ENCODE assay signal across 8 cellular contexts in genomic region chr7:25179771-25180591, GRCh38. TPM values are rescaled to one million over a fixed set of nuclear protein-coding genes. Genes with fewer than 3 reads are reported as not detected.
A peak's percentile ranks its signal among the peaks of the same experiment; 100 is the strongest.
DNase-seq lines count a peak whose midpoint lies in the region; ATAC-seq, FAIRE-seq and TF ChIP-seq lines count a peak whose summit lies in the region.

No MANE protein-coding gene starts in this region.

- POLR2A ChIA-PET in SK-N-SH (lab: Yijun Ruan, JAX): interaction anchor here (0.6 to 1.1 kb wide), 4 partner anchors 22 to 952 kb away, joined by 3 to 8 read pairs (median 3); partner anchors contain the start of gene CYCS

- TF ChIP-seq CTCF in GM12872 (IDR thresholded peaks at IDR 0.05; ENCODE audit: insufficient read depth, low read depth, low read length): peak; percentile 69
- peak; percentile 90 for TF ChIP-seq CTCF in SK-N-SH (IDR thresholded peaks at IDR 0.05)
- TF ChIP-seq CTCF in pancreas (IDR thresholded peaks at IDR 0.05): peak; percentile 72 to 95 (median 88)
- TF ChIP-seq CTCF in thyroid gland (IDR thresholded peaks at IDR 0.05): peak; percentile 48 to 96 (median 73)

- no peaks in the 10 kb centered on the region for H4K20me1 ChIP-seq in SK-N-SH (ENCODE audit: insufficient read depth)

- peak overlapping the region; percentile 90 for H2AFZ ChIP-seq in SK-N-SH (ENCODE audit: low read depth)

- CTCF ChIA-PET in SK-N-SH (lab: Yijun Ruan, JAX): interaction anchor here (0.6 to 2.3 kb wide), 31 partner anchors 9 to 716 kb away, joined by 3 to 17 read pairs (median 4); no protein-coding TSS in a partner anchor

- H3K27me3 ChIP-seq in SK-N-SH (ENCODE audit: insufficient read depth) (no peaks in the 10 kb centered on the region), pancreas (no peaks in the 10 kb centered on the region), thyroid gland (no peaks in the 10 kb centered on the region)

- H3K27ac ChIP-seq in SK-N-SH (ENCODE audit: low read depth in 2 of 2, low read length in 1 of 2) (peak overlapping the region in 1 of 2 experiments; percentile 67; a peak in 1 of 4 replicates), pancreas (peak overlapping the region; percentile 54 to 87 (median 78)), thyroid gland (peak overlapping the region; percentile 58 to 90 (median 72))

- peak in 1 of 2 donors; percentile 70 for TF ChIP-seq POLR2A in thyroid gland (IDR thresholded peaks at IDR 0.05)

- H3K9me3 Mint-ChIP-seq in activated naive CD4-positive, alpha-beta T cell treated with anti-CD3 and anti-CD28 coated beads, Interleukin-2, amount 50 U/mL, for 72 hours: peaks cover 0 to 5% of the 10 kb centered on the region in 2 donors

- peak; percentile 88 for DNase-seq in NCI-H1092 (lab: John Stamatoyannopoulos, UW)
- peak; percentile 100 for DNase-seq in SK-N-SH
- peak; percentile 91 to 100 for DNase-seq in activated naive CD4-positive, alpha-beta T cell treated with anti-CD3 and anti-CD28 coated beads, Interleukin-2, amount 50 U/mL, for 72 hours (ENCODE audit: low spot score in 2 of 2)
- DNase-seq in Right ventricle myocardium inferior (ENCODE audit: missing footprints): peak; percentile 96
- DNase-seq in pancreas: peak; percentile 88 to 99 (median 96)
- peak; percentile 90 to 94 for DNase-seq in thyroid gland

- H3K79me2 ChIP-seq in SK-N-SH (ENCODE audit: insufficient read depth): no peaks in the 10 kb centered on the region

- intact Hi-C loops in Right ventricle myocardium inferior (cut with DNase I): no loop called here
- intact Hi-C loops in pancreas (cut with DNase I): no loop called here
- intact Hi-C loops in thyroid gland (cut with DNase I): no loop called here

- H3K9me3 ChIP-seq in SK-N-SH (no peaks in the 10 kb centered on the region), pancreas (no peaks in the 10 kb centered on the region), thyroid gland (no peaks in the 10 kb centered on the region)

- H3K4me2 ChIP-seq in SK-N-SH: peak overlapping the region; percentile 80

- H3K36me3 ChIP-seq in SK-N-SH (replicated peaks in 1 of 2; ENCODE audit: control insufficient read depth in 1 of 2, insufficient read depth in 2 of 2, low read length in 1 of 2) (no peaks in the 10 kb centered on the region), pancreas (no peaks in the 10 kb centered on the region), thyroid gland (no peaks in the 10 kb centered on the region)

- TF ChIP-seq EP300 in SK-N-SH (IDR thresholded peaks at IDR 0.05; ENCODE audit: borderline replicate concordance in 1 of 2, low read depth in 1 of 2, low read length in 1 of 2): no peak; a peak in 1 of 4 replicates

- H3K4me1 ChIP-seq in SK-N-SH (ENCODE audit: control insufficient read depth in 1 of 2, insufficient read depth in 2 of 2, low read depth in 1 of 2, low read length in 1 of 2): peaks cover 0 to 10% of the 10 kb centered on the region in 2 experiments; a peak in 2 of 4 replicates
- H3K4me1 ChIP-seq in pancreas: no peaks in the 10 kb centered on the region
- H3K4me1 ChIP-seq in thyroid gland: no peaks in the 10 kb centered on the region

- ATAC-seq in HG02623 (IDR thresholded peaks at IDR 0.05; ENCODE audit: unreplicated experiment): peak; percentile 95
- peak; percentile 93 to 96 for ATAC-seq in activated naive CD4-positive, alpha-beta T cell treated with anti-CD3 and anti-CD28 coated beads, Interleukin-2, amount 50 U/mL, for 72 hours
- ATAC-seq in Right ventricle myocardium inferior: peak; percentile 99
- ATAC-seq in pancreas: peak; percentile 96 to 99 (median 97)

- H3K36me3 Mint-ChIP-seq in activated naive CD4-positive, alpha-beta T cell treated with anti-CD3 and anti-CD28 coated beads, Interleukin-2, amount 50 U/mL, for 72 hours: no peaks in the 10 kb centered on the region

- no peaks in the 10 kb centered on the region for H3F3A ChIP-seq in SK-N-SH (replicated peaks; ENCODE audit: insufficient read depth)

- H3K9ac ChIP-seq in SK-N-SH: peak overlapping the region; percentile 52

- peak; percentile 13; the same call in 1 of the 2 replicates for TF ChIP-seq RAD21 in SK-N-SH (IDR thresholded peaks at IDR 0.05; ENCODE audit: low read length)

- 2% methylated on average over 40 of the region's 74 CpGs for WGBS in SK-N-SH (ENCODE audit: low lambda C conversion rate)
- 0 to 1% methylated on average over 55 to 74 of the region's 74 CpGs for WGBS in pancreas, 2 donors
- WGBS in thyroid gland, 2 donors: 1% methylated on average over 28 to 32 of the region's 74 CpGs

- no peaks in the 10 kb centered on the region for H3K9me2 ChIP-seq in SK-N-SH

- FAIRE-seq in pancreas (lab: Jason Lieb, UNC): no peak

- H3K4me3 ChIP-seq in SK-N-SH (ENCODE audit: low read depth in 2 of 2, low read length in 1 of 2) (peak overlapping the region; percentile 67), pancreas (peak overlapping the region; percentile 57 to 76 (median 66)), thyroid gland (replicated peaks in 1 of 3) (peak overlapping the region; percentile 5 to 74 (median 73))

- H3K27ac Mint-ChIP-seq in activated naive CD4-positive, alpha-beta T cell treated with anti-CD3 and anti-CD28 coated beads, Interleukin-2, amount 50 U/mL, for 72 hours: peak overlapping the region; percentile 61 to 89

TF ChIP-seq in SK-N-SH, 30 proteins besides CTCF, POLR2A, EP300 and RAD21 (continues in another document):
- peak; percentile 47; the same call in 1 of the 2 replicates for TF ChIP-seq MXI1 (IDR thresholded peaks at IDR 0.05; ENCODE audit: low read depth, low read length)
- TF ChIP-seq RFX5 (IDR thresholded peaks at IDR 0.05; ENCODE audit: low read length): no peak
- TF ChIP-seq FOXJ3 (CRISPR knock-in tag; IDR thresholded peaks at IDR 0.05): no peak
- TF ChIP-seq NRF1 (IDR thresholded peaks at IDR 0.05; ENCODE audit: low read depth, low read length): no peak
- no peak for TF ChIP-seq USF2 (IDR thresholded peaks at IDR 0.05; ENCODE audit: borderline replicate concordance, low read depth, low read length)
- no peak; the same call in 1 of the 2 replicates for TF ChIP-seq SIN3A (IDR thresholded peaks at IDR 0.05; ENCODE audit: borderline replicate concordance, low read depth, low read length)
- no peak for TF ChIP-seq JUND (IDR thresholded peaks at IDR 0.05)
- peak; percentile 40 for TF ChIP-seq CHD2 (IDR thresholded peaks at IDR 0.05; ENCODE audit: low read length, partially characterized antibody)
- no peak for TF ChIP-seq GATA2 (CRISPR knock-in tag; IDR thresholded peaks at IDR 0.05)
- peak; percentile 54 for TF ChIP-seq GABPA (IDR thresholded peaks at IDR 0.05; ENCODE audit: low read depth)
- peak; percentile 60; the same call in 1 of the 2 replicates for TF ChIP-seq YY1 (IDR thresholded peaks at IDR 0.05; ENCODE audit: low read depth)
- no peak for TF ChIP-seq RXRA (IDR thresholded peaks at IDR 0.05; ENCODE audit: borderline replicate concordance, low read depth)
- peak; percentile 85 for TF ChIP-seq POLR2AphosphoS5 (IDR thresholded peaks at IDR 0.05; ENCODE audit: low read depth, low read length)
- TF ChIP-seq EZH2phosphoT487 (IDR thresholded peaks at IDR 0.05; ENCODE audit: borderline replicate concordance, low read depth): no peak
- TF ChIP-seq IRF3 (IDR thresholded peaks at IDR 0.05; ENCODE audit: low read depth, low read length): no peak
- no peak for TF ChIP-seq FOSL2 (IDR thresholded peaks at IDR 0.05; ENCODE audit: borderline replicate concordance, low read depth)
- 0 out of 2 replicates have a peak, but pooled peaks have one; percentile 41 for TF ChIP-seq MAX (IDR thresholded peaks at IDR 0.05; ENCODE audit: low read depth)
- peak; percentile 20 for TF ChIP-seq NFIC (IDR thresholded peaks at IDR 0.05; ENCODE audit: borderline replicate concordance)

RNA-seq across cellular contexts. Expression of gene NPVF, which starts 48.3 kb away (rescaled TPM):
- polyA plus RNA-seq in SK-N-SH (2012; rRNA removed): not detected in 2 replicates
- not detected in 2 replicates for polyA plus RNA-seq in SK-N-SH (2012; cell fraction: cytosol; rRNA removed)
- not detected in 2 replicates for polyA plus RNA-seq in SK-N-SH (2012; cell fraction: nucleus; rRNA removed)
- not detected for total RNA-seq in activated naive CD4-positive, alpha-beta T cell treated with anti-CD3 and anti-CD28 coated beads, Interleukin-2, amount 50 U/mL, for 72 hours
- total RNA-seq in Right ventricle myocardium inferior: not detected
- not detected for total RNA-seq in pancreas
- not detected for polyA plus RNA-seq in pancreas
- total RNA-seq in thyroid gland: not detected

RNA-seq across cellular contexts. Expression of gene CYCS, which starts 54.9 kb away (rescaled TPM):
- polyA plus RNA-seq in SK-N-SH (2012; rRNA removed): 22.9 and 23.8 TPM in 2 replicates
- polyA plus RNA-seq in SK-N-SH (2012; cell fraction: cytosol; rRNA removed): 39.2 and 65.4 TPM in 2 replicates
- polyA plus RNA-seq in SK-N-SH (2012; cell fraction: nucleus; rRNA removed): 5.1 and 12.5 TPM in 2 replicates
- 100 to 1,000 TPM; 172 to 188 TPM for total RNA-seq in activated naive CD4-positive, alpha-beta T cell treated with anti-CD3 and anti-CD28 coated beads, Interleukin-2, amount 50 U/mL, for 72 hours
- total RNA-seq in Right ventricle myocardium inferior: 699 TPM
- 10 to 100 TPM; 14.8 to 31.9 (median 27.4) TPM for total RNA-seq in pancreas
- polyA plus RNA-seq in pancreas: 10 to 100 TPM; 13.0 to 28.0 TPM
- total RNA-seq in thyroid gland: 10 to 100 TPM; 35.3 to 76.2 (median 53.4) TPM
